Comparison of ENCODE assay signal across 22 cellular contexts in genomic region chr22:34303656-34304055, GRCh38.
"Had no signal": no experiment of that assay in that cellular context is flagged by ENCODE, and none has a peak within 500 bp of the region (broad histone marks: within the 10 kb centered on the region; RNA-seq: fewer than 3 reads in every experiment).

No MANE protein-coding gene starts in this region.

- DNase-seq: IMR-90, Karpas-422, KG1, MM.1S, NCI-H1092 treated with DMSO at 0.1 percent for 48 hours, NCI-H1417, NCI-H1436 treated with DMSO at 0.1 percent for 48 hours, NCI-H1694, NCI-H1930, NCI-H2081, NCI-H2107, NCI-H2227 treated with DMSO at 0.1 percent for 48 hours, NCI-H524, NCI-H526 treated with DMSO at 0.1 percent for 48 hours, NCI-H774, PC-3, SIG-M5 had no signal

- H3K4me3 ChIP-seq: SJSA1, SK-N-MC had no signal

- H3K4me1 ChIP-seq: SJSA1 had no signal

- H3K27ac ChIP-seq: RWPE1, SJSA1, SK-N-MC had no signal

- ATAC-seq: HepG2, Panc1, PC-3 had no signal

- H3K27me3 ChIP-seq: SJSA1 had no signal

- H3K9me3 ChIP-seq: SJSA1 had no signal

- H3K36me3 ChIP-seq: SJSA1 had no signal
